Comparison of ENCODE assay signal across 1 cellular context in the genomic region with DNA sequence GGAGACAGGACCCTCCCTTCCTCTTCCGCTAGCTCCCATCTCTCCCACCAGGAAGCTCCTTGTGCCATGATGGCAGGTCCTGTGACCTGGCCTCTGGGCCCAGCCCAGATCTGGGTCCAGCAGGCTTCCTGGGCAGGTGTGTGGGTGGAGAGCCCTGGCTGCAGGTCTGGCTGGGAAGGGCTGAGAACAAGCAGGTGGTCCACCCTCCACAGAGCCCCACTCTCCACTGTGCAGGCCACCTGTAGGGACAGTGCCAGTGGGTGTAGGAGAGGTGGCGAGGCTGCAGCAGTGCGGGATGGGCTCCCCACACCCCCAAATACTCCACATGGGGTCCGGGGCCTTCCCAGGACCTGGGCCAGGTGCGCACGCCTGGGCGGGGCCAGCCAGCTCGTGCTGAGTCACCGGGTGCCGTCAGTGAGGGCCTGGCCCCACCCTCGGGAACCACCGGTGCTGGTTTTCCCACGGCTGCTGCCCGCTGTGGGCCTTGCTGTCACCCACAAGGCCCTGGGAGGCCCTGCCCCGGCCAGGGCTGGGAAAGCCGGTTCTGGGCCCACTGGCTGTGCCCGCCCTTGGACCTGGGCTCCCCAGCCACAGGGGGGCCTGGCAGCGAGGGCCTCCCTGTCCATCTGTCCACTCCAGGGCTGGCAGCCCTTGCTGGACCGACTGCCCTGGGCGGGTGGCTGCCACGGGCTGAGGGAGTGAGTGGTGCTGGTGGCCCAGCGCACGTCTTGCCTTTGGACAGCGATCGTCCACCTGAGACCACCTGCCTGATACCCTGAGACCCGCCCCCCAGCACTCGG.
TF ChIP-seq lines count a peak whose summit lies in the region.

No MANE protein-coding gene starts in this region.

TF ChIP-seq in Ishikawa, 13 proteins besides CTCF, POLR2A, EP300 and RAD21 (continued from another document):
- TF ChIP-seq, protein P1, sequence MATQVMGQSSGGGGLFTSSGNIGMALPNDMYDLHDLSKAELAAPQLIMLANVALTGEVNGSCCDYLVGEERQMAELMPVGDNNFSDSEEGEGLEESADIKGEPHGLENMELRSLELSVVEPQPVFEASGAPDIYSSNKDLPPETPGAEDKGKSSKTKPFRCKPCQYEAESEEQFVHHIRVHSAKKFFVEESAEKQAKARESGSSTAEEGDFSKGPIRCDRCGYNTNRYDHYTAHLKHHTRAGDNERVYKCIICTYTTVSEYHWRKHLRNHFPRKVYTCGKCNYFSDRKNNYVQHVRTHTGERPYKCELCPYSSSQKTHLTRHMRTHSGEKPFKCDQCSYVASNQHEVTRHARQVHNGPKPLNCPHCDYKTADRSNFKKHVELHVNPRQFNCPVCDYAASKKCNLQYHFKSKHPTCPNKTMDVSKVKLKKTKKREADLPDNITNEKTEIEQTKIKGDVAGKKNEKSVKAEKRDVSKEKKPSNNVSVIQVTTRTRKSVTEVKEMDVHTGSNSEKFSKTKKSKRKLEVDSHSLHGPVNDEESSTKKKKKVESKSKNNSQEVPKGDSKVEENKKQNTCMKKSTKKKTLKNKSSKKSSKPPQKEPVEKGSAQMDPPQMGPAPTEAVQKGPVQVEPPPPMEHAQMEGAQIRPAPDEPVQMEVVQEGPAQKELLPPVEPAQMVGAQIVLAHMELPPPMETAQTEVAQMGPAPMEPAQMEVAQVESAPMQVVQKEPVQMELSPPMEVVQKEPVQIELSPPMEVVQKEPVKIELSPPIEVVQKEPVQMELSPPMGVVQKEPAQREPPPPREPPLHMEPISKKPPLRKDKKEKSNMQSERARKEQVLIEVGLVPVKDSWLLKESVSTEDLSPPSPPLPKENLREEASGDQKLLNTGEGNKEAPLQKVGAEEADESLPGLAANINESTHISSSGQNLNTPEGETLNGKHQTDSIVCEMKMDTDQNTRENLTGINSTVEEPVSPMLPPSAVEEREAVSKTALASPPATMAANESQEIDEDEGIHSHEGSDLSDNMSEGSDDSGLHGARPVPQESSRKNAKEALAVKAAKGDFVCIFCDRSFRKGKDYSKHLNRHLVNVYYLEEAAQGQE (IDR thresholded peaks at IDR 0.05; ENCODE audit: low read depth) = no peak
- TF ChIP-seq NFIC (IDR thresholded peaks at IDR 0.05) (peak; percentile 72), TAF1 (IDR thresholded peaks at IDR 0.05; ENCODE audit: low read depth) (no peak), FOXM1 (IDR thresholded peaks at IDR 0.05; ENCODE audit: borderline replicate concordance, low read depth) (peak; percentile 85), EGR1 (IDR thresholded peaks at IDR 0.05) (peak; percentile 93)
